ENCODE assay signal across 8 cellular contexts in the genomic region with DNA sequence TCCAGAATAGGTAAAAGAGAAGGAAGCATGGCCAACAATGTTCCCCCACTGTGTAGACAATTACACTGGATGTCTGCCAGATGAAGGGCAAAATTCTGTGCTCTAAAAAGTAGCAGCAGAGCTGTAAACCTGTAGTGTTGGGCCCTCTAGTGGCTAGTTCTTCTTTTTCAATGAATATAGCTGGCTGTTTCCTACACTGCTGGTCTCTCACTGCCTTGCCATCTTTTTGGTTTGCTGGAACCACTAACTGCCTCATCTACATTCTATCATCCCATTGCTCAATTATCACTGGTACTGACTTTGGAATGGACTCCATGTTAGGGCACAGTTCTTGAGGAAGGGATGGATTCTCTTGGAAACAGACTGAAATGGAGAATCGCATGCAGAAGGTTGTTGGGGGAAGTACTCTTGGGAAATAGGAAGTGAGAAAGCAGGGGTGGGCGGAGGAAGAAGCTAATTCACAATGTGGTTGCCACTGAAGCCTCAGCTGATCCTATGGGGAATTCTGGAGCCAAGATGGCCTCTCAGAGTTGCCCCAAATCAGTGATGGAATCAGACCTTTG. TPM values are rescaled to one million over a fixed set of nuclear protein-coding genes. Genes with fewer than 3 reads are reported as not detected.
DNase-seq lines count a peak whose midpoint lies in the region; ATAC-seq and TF ChIP-seq lines count a peak whose summit lies in the region.

No MANE protein-coding gene starts in this region.

- peaks cover 9% of the 10 kb centered on the region for H3K4me1 Mint-ChIP-seq in endothelial cell (ENCODE audit: unreplicated experiment)

- peak; percentile 51 for ATAC-seq in HG03521 (IDR thresholded peaks at IDR 0.05; ENCODE audit: unreplicated experiment)
- peak; percentile 89 for ATAC-seq in upper lobe of right lung

- no peaks in the 10 kb centered on the region for H3K9me3 Mint-ChIP-seq in endothelial cell (ENCODE audit: unreplicated experiment)

- peak; percentile 19 for DNase-seq in activated naive CD4-positive, alpha-beta T cell treated with Interleukin-2 at 50 U/mL for 16 hours
- DNase-seq in activated naive CD4-positive, alpha-beta T cell (lab: John Stamatoyannopoulos, UW) = no peak
- DNase-seq in NCI-H524 (lab: John Stamatoyannopoulos, UW) (peak; percentile 8 to 79), endothelial cell (ENCODE audit: low spot score) (peak; percentile 40), myocyte (ENCODE audit: low read depth) (peak; percentile 84), upper lobe of right lung (no peak)
- DNase-seq in activated CD4-positive, alpha-beta T cell treated with anti-CD3 and anti-CD28 coated beads for 48 hours = peak; percentile 46

- H3K27me3 ChIP-seq in upper lobe of right lung = no peaks in the 10 kb centered on the region

- no peak overlapping the region for H3K4me3 Mint-ChIP-seq in endothelial cell (ENCODE audit: unreplicated experiment)

- TF ChIP-seq CTCF in endothelial cell (IDR thresholded peaks at IDR 0.05; ENCODE audit: unreplicated experiment) = peak; percentile 76
- peak; percentile 77 for TF ChIP-seq CTCF in upper lobe of right lung (IDR thresholded peaks at IDR 0.05)

- no peaks in the 10 kb centered on the region for H3K36me3 ChIP-seq in upper lobe of right lung

- H3K36me3 Mint-ChIP-seq in endothelial cell (ENCODE audit: low read depth, unreplicated experiment) = no peaks in the 10 kb centered on the region

- no peak overlapping the region for H3K27ac ChIP-seq in upper lobe of right lung

- H3K27ac Mint-ChIP-seq in endothelial cell (ENCODE audit: unreplicated experiment) = no peak overlapping the region

- no peaks in the 10 kb centered on the region for H3K4me1 ChIP-seq in upper lobe of right lung

- H3K9me3 ChIP-seq in upper lobe of right lung = no peaks in the 10 kb centered on the region

- no peaks in the 10 kb centered on the region for H3K27me3 Mint-ChIP-seq in endothelial cell (ENCODE audit: unreplicated experiment)

- intact Hi-C loops in upper lobe of right lung (cut with DNase I) = loop anchor here (10.0 kb wide), 2 partner anchors 65 to 185 kb away; no protein-coding TSS in a partner anchor

- H3K4me3 ChIP-seq in upper lobe of right lung = no peak overlapping the region

RNA-seq across cellular contexts. Expression of a gene that starts 17.9 kb away (rescaled TPM):
- 29.4 TPM for total RNA-seq in endothelial cell (ENCODE audit: unreplicated experiment)
- total RNA-seq in myocyte = 0.52 and 0.70 TPM in 2 replicates
- 0.19 TPM for polyA plus RNA-seq in myocyte (2012)
- 20.9 TPM for total RNA-seq in upper lobe of right lung

RNA-seq across cellular contexts. Expression of a gene that starts 44.1 kb away (rescaled TPM):
- total RNA-seq in endothelial cell (ENCODE audit: unreplicated experiment) (6.5 TPM), myocyte (2.3 and 4.5 TPM in 2 replicates), upper lobe of right lung (2.1 TPM)
- 1.5 TPM for polyA plus RNA-seq in myocyte (2012)

RNA-seq across cellular contexts. Expression of a gene that starts 51.2 kb away (rescaled TPM):
- total RNA-seq in endothelial cell (ENCODE audit: unreplicated experiment) (51.3 TPM), myocyte (17.9 and 20.3 TPM in 2 replicates), upper lobe of right lung (5.1 TPM)
- polyA plus RNA-seq in myocyte (2012) = 6.7 TPM

Comparison
In these comparisons a context has a peak if more than half of its experiments do, and no peak if none do; other contexts are left out.
1. DNase-seq: peak in activated naive CD4-positive, alpha-beta T cell treated with Interleukin-2 at 50 U/mL for 16 hours (single experiment), NCI-H524 (2 of 2), activated CD4-positive, alpha-beta T cell treated with anti-CD3 and anti-CD28 coated beads for 48 hours (single experiment), endothelial cell (single experiment) and myocyte (single experiment); none in activated naive CD4-positive, alpha-beta T cell (0 of 4) and upper lobe of right lung (single experiment).
2. RNA of a gene that starts 17.9 kb away (total RNA-seq): 29.4 TPM in endothelial cell (single experiment) and 20.9 TPM in upper lobe of right lung (single experiment); 0.52 to 0.70 TPM in myocyte; every median in the first group is over 10 times any median in the second.